15 cellular contexts compared by ENCODE assay signal in genomic region chr2:33496150-33496549, GRCh38. TPM values are rescaled to one million over a fixed set of nuclear protein-coding genes. Genes with fewer than 3 reads are reported as not detected.
A peak's percentile ranks its signal among the peaks of the same experiment; 100 is the strongest.
DNase-seq lines count a peak whose midpoint lies in the region; ATAC-seq, FAIRE-seq and TF ChIP-seq lines count a peak whose summit lies in the region.
"Had no signal": no experiment of that assay in that cellular context is flagged by ENCODE, and none has a peak within 500 bp of the region (broad histone marks: within the 10 kb centered on the region; RNA-seq: fewer than 3 reads in every experiment).

No MANE protein-coding gene starts in this region.

- no peak for ATAC-seq in K562
- ATAC-seq in naive B cell (ENCODE audit: low read depth in 2 of 2): no peak
- no peak for ATAC-seq in GM21526 (IDR thresholded peaks at IDR 0.05; ENCODE audit: low FRiP score, unreplicated experiment)
- no peak for ATAC-seq in left lobe of liver

- H3K4me3 Mint-ChIP-seq in IgD-negative memory B cell: peak overlapping the region in 3 of 4 donors; percentile 54 to 87 (median 77)
- peak overlapping the region; percentile 10 to 88 (median 66) for H3K4me3 Mint-ChIP-seq in naive B cell
- H3K4me3 Mint-ChIP-seq in neural progenitor cell: no peak overlapping the region
- H3K4me3 Mint-ChIP-seq: activated T-cell treated with anti-CD3 and anti-CD28 coated beads, Interleukin-2, amount 50 U/mL, for 24 hours had no signal

- TF ChIP-seq CTCF in K562 (IDR thresholded peaks at IDR 0.05 in 2 of 3, conservative IDR thresholded peaks at IDR 0.05 in 1 of 3; ENCODE audit: insufficient read depth in 2 of 3, low read depth in 1 of 3, low read length in 3 of 3): no peak
- TF ChIP-seq CTCF in neural progenitor cell (IDR thresholded peaks at IDR 0.05): no peak

- H3K36me3 Mint-ChIP-seq in IgD-negative memory B cell (peaks cover 5% of the 10 kb centered on the region), naive B cell (peaks cover 12 to 18% of the 10 kb centered on the region in 2 donors), neural progenitor cell (no peaks in the 10 kb centered on the region)

- TF ChIP-seq EP300 in K562 (IDR thresholded peaks at IDR 0.05; ENCODE audit: low read length): no peak

- H3K9ac ChIP-seq in K562 (ENCODE audit: insufficient read depth in 1 of 2, low read depth in 2 of 2, low read length in 2 of 2) (no peak overlapping the region), neural progenitor cell (no peak overlapping the region)

- no peaks in the 10 kb centered on the region for H3K9me3 ChIP-seq in K562 (replicated peaks; ENCODE audit: control insufficient read depth, insufficient read depth, low read depth, low read length)
- no peaks in the 10 kb centered on the region for H3K9me3 ChIP-seq in neural progenitor cell (ENCODE audit: low read depth)
- H3K9me3 ChIP-seq: upper lobe of left lung had no signal

- H3K79me2 ChIP-seq in K562 (ENCODE audit: control insufficient read depth, insufficient read depth, low read length): no peaks in the 10 kb centered on the region
- H3K79me2 ChIP-seq in neural progenitor cell (ENCODE audit: low read depth): no peaks in the 10 kb centered on the region

- H3K9me3 Mint-ChIP-seq in IgD-negative memory B cell (peaks cover 0 to 2% (median 0%) of the 10 kb centered on the region in 3 donors), naive B cell (peaks cover 0 to 5% (median 0%) of the 10 kb centered on the region in 7 donors), neural progenitor cell (no peaks in the 10 kb centered on the region)
- H3K9me3 Mint-ChIP-seq: activated T-cell treated with anti-CD3 and anti-CD28 coated beads, Interleukin-2, amount 50 U/mL, for 24 hours had no signal

- H3K27ac Mint-ChIP-seq in IgD-negative memory B cell (peak overlapping the region; percentile 81 to 97 (median 95)), naive B cell (peak overlapping the region; percentile 78 to 95 (median 94)), neural progenitor cell (no peak overlapping the region)
- H3K27ac Mint-ChIP-seq: activated T-cell treated with anti-CD3 and anti-CD28 coated beads, Interleukin-2, amount 50 U/mL, for 24 hours had no signal

- CTCF ChIA-PET in K562 (lab: Yijun Ruan, JAX; ENCODE audit: low intra/inter-chr PET ratio): no interaction called here

- WGBS in K562 (ENCODE audit: insufficient coverage, low coverage, missing lambda C conversion rate): 0% methylated on average over 2 of the region's 2 CpGs

- in situ Hi-C loops in K562 (cut with MboI): no loop called here

- no peak overlapping the region for H3K4me2 ChIP-seq in K562 (ENCODE audit: insufficient read depth, low read length)
- H3K4me2 ChIP-seq in neural progenitor cell: no peak overlapping the region

- no peaks in the 10 kb centered on the region for H3K27me3 Mint-ChIP-seq in IgD-negative memory B cell
- H3K27me3 Mint-ChIP-seq in naive B cell: no peaks in the 10 kb centered on the region
- peaks cover 2% of the 10 kb centered on the region for H3K27me3 Mint-ChIP-seq in neural progenitor cell (ENCODE audit: insufficient read depth, low read depth)

- FAIRE-seq in K562 (lab: Jason Lieb, UNC): no peak

- H3K36me3 ChIP-seq in K562 (ENCODE audit: control insufficient read depth, insufficient read depth, low read length) (no peaks in the 10 kb centered on the region), neural progenitor cell (no peaks in the 10 kb centered on the region)
- H3K36me3 ChIP-seq: upper lobe of left lung had no signal

- intact Hi-C loops in K562 (cut with micrococcal nuclease): no loop called here

- H3F3A ChIP-seq in neural progenitor cell (ENCODE audit: low read depth): no peaks in the 10 kb centered on the region

- TF ChIP-seq POLR2A in K562 (conservative IDR thresholded peaks at IDR 0.05): no peak

- BruUV-seq in K562 (replicated peaks; lab: Mats Ljungman, UMichigan): no TSS peak

- H3K27ac ChIP-seq in K562 (ENCODE audit: extremely low read depth, low read depth, low read length) (no peak overlapping the region), neural progenitor cell (no peak overlapping the region)
- H3K27ac ChIP-seq: upper lobe of left lung had no signal

- H3K4me1 Mint-ChIP-seq in IgD-negative memory B cell (peaks cover 72 to 86% (median 77%) of the 10 kb centered on the region in 3 donors), naive B cell (peaks cover 61 to 93% (median 81%) of the 10 kb centered on the region in 3 donors), neural progenitor cell (peaks cover 12% of the 10 kb centered on the region)

- H3K4me1 ChIP-seq in K562 (replicated peaks in 1 of 2; ENCODE audit: control insufficient read depth in 2 of 2, insufficient read depth in 2 of 2, low read length in 2 of 2) (no peaks in the 10 kb centered on the region), neural progenitor cell (peaks cover 3% of the 10 kb centered on the region)

- DNase-seq in EH (ENCODE audit: low read depth) (peak; percentile 92), K562 (ENCODE audit: extremely low read depth in 1 of 4, low spot score in 3 of 4) (no peak), naive B cell (no peak), neural progenitor cell (ENCODE audit: low spot score) (no peak), left lobe of liver (ENCODE audit: low spot score) (no peak), CD1c-positive myeloid dendritic cell (ENCODE audit: extremely low spot score) (no peak)
- DNase-seq: activated CD4-positive, alpha-beta T cell treated with anti-CD3 and anti-CD28 coated beads for 4 hours; activated T-cell treated with anti-CD3 and anti-CD28 coated beads, Interleukin-2, amount 50 U/mL, for 24 hours; dermis blood vessel endothelial cell; NCI-H187; NCI-H526; stimulated activated CD8-positive, alpha-beta memory T cell treated with anti-CD3 and anti-CD28 coated beads, Interleukin-4, amount 100 ng/mL, for 48 hours; upper lobe of left lung had no signal

- no peak for TF ChIP-seq RAD21 in K562 (CRISPR knock-in tag; conservative IDR thresholded peaks at IDR 0.05 in 1 of 2, IDR thresholded peaks at IDR 0.05 in 1 of 2)

- no peaks in the 10 kb centered on the region for H4K20me1 ChIP-seq in K562 (replicated peaks; ENCODE audit: control insufficient read depth, insufficient read depth, low read length)
- H4K20me1 ChIP-seq in neural progenitor cell (ENCODE audit: low read depth): no peaks in the 10 kb centered on the region

- H3K27me3 ChIP-seq in K562 (ENCODE audit: control insufficient read depth in 2 of 2, insufficient read depth in 2 of 2, low read length in 2 of 2): peaks cover 4 to 10% of the 10 kb centered on the region in 2 experiments; a peak in 4 of 5 replicates
- no peaks in the 10 kb centered on the region for H3K27me3 ChIP-seq in neural progenitor cell
- H3K27me3 ChIP-seq: upper lobe of left lung had no signal

- POLR2A ChIA-PET in K562 (lab: Yijun Ruan, JAX): no interaction called here

- H3K4me3 ChIP-seq in K562 (no peak overlapping the region), neural progenitor cell (no peak overlapping the region)
- H3K4me3 ChIP-seq: upper lobe of left lung had no signal

- H2AFZ ChIP-seq in K562 (ENCODE audit: low read depth, low read length) (no peak overlapping the region), neural progenitor cell (replicated peaks) (no peak overlapping the region)

- H3K9me1 ChIP-seq in K562 (ENCODE audit: control insufficient read depth, insufficient read depth, low read length): no peaks in the 10 kb centered on the region

TF ChIP-seq in K562, 482 proteins besides CTCF, POLR2A, EP300 and RAD21:
- peak; percentile 43 for TF ChIP-seq MEIS2 (IDR thresholded peaks at IDR 0.05; ENCODE audit: partially characterized antibody)
- no peak for TF ChIP-seq TBP (optimal IDR thresholded peaks at IDR 0.05; ENCODE audit: low read depth, low read length)

RNA-seq across cellular contexts. Expression of gene RASGRP3, which starts 19.7 kb away (rescaled TPM):
- polyA plus RNA-seq in IgD-negative memory B cell (82.4 TPM), K562 (2011; rRNA removed) (0.73 and 1.7 TPM in 2 replicates), K562 (2014; fragmentation: Illumina TruSeq; extraction: Trizol) (1.2 and 1.4 TPM in 2 replicates), K562 (2014; fragmentation: Nextera tagmentation; extraction: Ambion mirVana) (1 to 10 TPM; 1.6 TPM), K562 (2014; rRNA removed) (1.2 and 1.5 TPM in 2 replicates), naive B cell (ENCODE audit: low read depth in 6 of 6) (100 to 1,000 TPM in 3 of 6 donors, 10 to 100 TPM in 3; 44.7 to 118 (median 92.3) TPM)
- 0.39 and 1.3 TPM in 2 replicates for total RNA-seq in K562 (2011; cell fraction: chromatin; rRNA removed; ENCODE audit: low replicate concordance)
- 0.53 and 1.2 TPM in 2 replicates for total RNA-seq in K562 (2011; cell fraction: nucleolus; rRNA removed)
- total RNA-seq in K562 (2011; cell fraction: nucleoplasm; rRNA removed): 0.51 and 0.76 TPM in 2 replicates
- total RNA-seq in K562 (2014; rRNA removed) (0.18 and 0.24 TPM in 2 replicates), K562 (2014; rRNA removed; fragmentation: Illumina TruSeq; extraction: Trizol) (0.76 and 1.6 TPM in 2 replicates), K562 (2015; rRNA removed; fragmentation: Illumina TruSeq; extraction: Trizol) (0.91 and 1.3 TPM in 2 replicates), K562 (2021) (1.1 and 1.2 TPM in 2 replicates), neural progenitor cell (ENCODE audit: low replicate concordance) (not detected in 2 replicates), left lobe of liver (3.8 TPM)
- 0.67 and 0.80 TPM in 2 replicates for polyA plus RNA-seq in K562 (2011; cell fraction: cytosol; rRNA removed)
- polyA plus RNA-seq in K562 (2011; cell fraction: nucleus; rRNA removed): 0.79 and 0.95 TPM in 2 replicates
- 0.44 and 6.6 TPM in 2 replicates for polyA plus RNA-seq in K562 (2012)
- polyA minus RNA-seq in K562 (2011; rRNA and poly(A)+ RNA removed): 0.72 and 1.5 TPM in 2 replicates
- not detected in 2 replicates for polyA minus RNA-seq in K562 (2011; cell fraction: cytosol; rRNA and poly(A)+ RNA removed)
- 0.44 and 0.54 TPM in 2 replicates for polyA minus RNA-seq in K562 (2011; cell fraction: nucleus; rRNA and poly(A)+ RNA removed)
